ENCODE assay signal across 16 cellular contexts in the genomic region with DNA sequence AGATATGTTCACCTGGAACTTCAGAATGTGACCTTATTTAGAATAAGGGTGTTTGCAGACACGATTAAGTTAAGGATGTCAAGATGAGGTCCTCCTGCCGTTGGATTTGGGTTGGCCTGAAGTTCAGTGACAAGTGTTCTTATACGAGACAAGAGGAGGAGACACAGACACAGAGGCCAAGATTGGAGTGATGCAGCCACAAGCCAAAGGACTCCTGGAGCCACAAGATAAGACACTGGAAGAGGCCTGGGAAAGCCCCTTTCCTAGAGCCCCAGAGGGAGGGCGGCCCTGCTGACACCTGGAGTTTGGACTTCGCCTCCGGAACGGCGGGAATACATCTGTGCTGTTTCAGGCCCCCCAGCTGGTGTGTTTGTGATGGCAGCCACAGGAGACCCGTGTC. TPM values are rescaled to one million over a fixed set of nuclear protein-coding genes. Genes with fewer than 3 reads are reported as not detected.
DNase-seq lines count a peak whose midpoint lies in the region; ATAC-seq and TF ChIP-seq lines count a peak whose summit lies in the region.
"Had no signal": no experiment of that assay in that cellular context is flagged by ENCODE, and none has a peak within 500 bp of the region (broad histone marks: within the 10 kb centered on the region; RNA-seq: fewer than 3 reads in every experiment).

No MANE protein-coding gene starts in this region.

- H3K36me3 Mint-ChIP-seq in Caco-2 (ENCODE audit: insufficient read depth, unreplicated experiment) = peaks cover 4% of the 10 kb centered on the region

- H4K8ac ChIP-seq in IMR-90 (ENCODE audit: low read depth in 2 of 2, low read length in 2 of 2) = no peak overlapping the region

- H3K9me3 ChIP-seq in Caco-2 = no peaks in the 10 kb centered on the region
- H3K9me3 ChIP-seq in IMR-90 (ENCODE audit: control insufficient read depth, insufficient read depth, low read length) = no peaks in the 10 kb centered on the region
- no peaks in the 10 kb centered on the region for H3K9me3 ChIP-seq in hepatocyte (ENCODE audit: low read depth)
- H3K9me3 ChIP-seq: BE2C, HAP-1 had no signal

- peak overlapping the region; percentile 88 for H3K27ac Mint-ChIP-seq in Caco-2 (ENCODE audit: unreplicated experiment)
- H3K27ac Mint-ChIP-seq: CD4-positive, alpha-beta T cell had no signal

- no peaks in the 10 kb centered on the region; the same call in 1 of the 2 replicates for H3K36me3 ChIP-seq in Caco-2 (ENCODE audit: control insufficient read depth, insufficient read depth, low read length)
- H3K36me3 ChIP-seq in IMR-90 (ENCODE audit: control insufficient read depth, insufficient read depth, low read length) = no peaks in the 10 kb centered on the region
- no peaks in the 10 kb centered on the region for H3K36me3 ChIP-seq in hepatocyte (replicated peaks; ENCODE audit: insufficient read depth, low read depth)
- H3K36me3 ChIP-seq: BE2C, HAP-1 had no signal

- H2BK5ac ChIP-seq in IMR-90 (ENCODE audit: low read depth, low read length, poor library complexity, severe bottlenecking) = no peak overlapping the region

- POLR2A ChIA-PET in Caco-2 (lab: Charles Lee) (no interaction called here), IMR-90 (lab: Charles Lee; ENCODE audit: unreplicated experiment) (no interaction called here)

- no peak overlapping the region for H3K4me3 Mint-ChIP-seq in Caco-2 (ENCODE audit: unreplicated experiment)
- H3K4me3 Mint-ChIP-seq: CD4-positive, alpha-beta T cell had no signal

- no peaks in the 10 kb centered on the region for H3K79me2 ChIP-seq in hepatocyte

- no peak overlapping the region for H3K14ac ChIP-seq in IMR-90 (replicated peaks; ENCODE audit: low read depth, low read length)

- H3K4me1 ChIP-seq in Caco-2 (peaks cover 73% of the 10 kb centered on the region), IMR-90 (ENCODE audit: control insufficient read depth, insufficient read depth, low read length) (peaks cover 2% of the 10 kb centered on the region; the same call in 1 of the 2 replicates), hepatocyte (ENCODE audit: insufficient read depth) (peaks cover 23% of the 10 kb centered on the region)
- H3K4me1 ChIP-seq: BE2C, HAP-1 had no signal

- WGBS in IMR-90 (ENCODE audit: extremely low coverage in 2 of 2, insufficient read length in 1 of 2), 2 experiments = 93% methylated on average over 6 of the region's 9 CpGs; no CpG with 5 or more reads in 1 of the 2 experiments
- 82% methylated on average over 9 of the region's 9 CpGs for WGBS in hepatocyte (ENCODE audit: low lambda C conversion rate, missing lambda C conversion rate)

- dilution Hi-C loops in IMR-90 (cut with HindIII; ENCODE audit: low sequenced_read_pairs, unreplicated experiment) = no loop called here

- H3K9ac ChIP-seq in IMR-90 (ENCODE audit: low read depth, low read length) = no peak overlapping the region
- H3K9ac ChIP-seq: GM23248 had no signal

- ATAC-seq in IMR-90 (ENCODE audit: low read depth) (no peak), GM21367 (IDR thresholded peaks at IDR 0.05; ENCODE audit: unreplicated experiment) (no peak)

- no peak overlapping the region for H4K5ac ChIP-seq in IMR-90 (ENCODE audit: low read depth, low read length)

- no peak overlapping the region for H3K23ac ChIP-seq in IMR-90 (ENCODE audit: low read depth, low read length)

- no peak overlapping the region for H2AK9ac ChIP-seq in IMR-90 (replicated peaks; ENCODE audit: low read depth, low read length, poor library complexity)

- H4K20me1 ChIP-seq in IMR-90 (ENCODE audit: insufficient read depth, low read length) (no peaks in the 10 kb centered on the region), hepatocyte (ENCODE audit: insufficient read depth, poor library complexity, severe bottlenecking) (no peaks in the 10 kb centered on the region)

- BruUV-seq in Caco-2 (replicated peaks; lab: Mats Ljungman, UMichigan) (no TSS peak), IMR-90 (replicated peaks; lab: Mats Ljungman, UMichigan) (no TSS peak)

- no peak overlapping the region for H2BK15ac ChIP-seq in IMR-90 (ENCODE audit: low read depth, low read length)

- DNase-seq in Caco-2 (peak in 1 of 2 experiments; percentile 33), IMR-90 (no peak), hepatocyte (ENCODE audit: low spot score) (peak; percentile 44), midbrain (lab: John Stamatoyannopoulos, UW) (no peak), GF-D8 (lab: John Stamatoyannopoulos, UW) (no peak)
- DNase-seq: ACHN; BE2C; Calu3; CD4-positive, alpha-beta T cell; DMS79 treated with DMSO at 0.1 percent for 48 hours; GM23248; KBM-7 had no signal

- in situ Hi-C loops in IMR-90 (cut with MboI; ENCODE audit: low sequenced_read_pairs) = no loop called here

- no peak overlapping the region for H3K18ac ChIP-seq in IMR-90 (ENCODE audit: low read depth, low read length)

- H3K27me3 ChIP-seq in Caco-2 (replicated peaks; ENCODE audit: control insufficient read depth, insufficient read depth, low read length) = no peaks in the 10 kb centered on the region
- H3K27me3 ChIP-seq in IMR-90 (ENCODE audit: control insufficient read depth, insufficient read depth, low read length) = no peaks in the 10 kb centered on the region
- no peaks in the 10 kb centered on the region for H3K27me3 ChIP-seq in hepatocyte

- H3K9me3 Mint-ChIP-seq in Caco-2 (ENCODE audit: unreplicated experiment) = no peaks in the 10 kb centered on the region
- H3K9me3 Mint-ChIP-seq: CD4-positive, alpha-beta T cell had no signal

- H2BK120ac ChIP-seq in IMR-90 (ENCODE audit: low read depth, low read length) = no peak overlapping the region

- no peak overlapping the region for H3K56ac ChIP-seq in IMR-90 (ENCODE audit: extremely low read depth, insufficient read depth, low read length)

- no peaks in the 10 kb centered on the region for H3K79me1 ChIP-seq in IMR-90 (ENCODE audit: low read depth in 1 of 2, low read length in 2 of 2)

- H3K9me2 ChIP-seq in hepatocyte (replicated peaks; ENCODE audit: insufficient read depth) = no peaks in the 10 kb centered on the region

- no peak overlapping the region for H2AFZ ChIP-seq in IMR-90 (replicated peaks; ENCODE audit: low read length, poor library complexity)
- no peak overlapping the region for H2AFZ ChIP-seq in hepatocyte
- H2AFZ ChIP-seq: GM23248 had no signal

- no peak overlapping the region for H2BK20ac ChIP-seq in IMR-90 (ENCODE audit: low read depth, low read length)

- CTCF ChIA-PET in Caco-2 (lab: Charles Lee) (interaction anchor here (1.6 kb wide), 1 partner anchor 12 kb away, joined by 5 read pairs; no protein-coding TSS in a partner anchor), IMR-90 (lab: Yijun Ruan, JAX) (no interaction called here)

- H3K4me1 Mint-ChIP-seq in Caco-2 (ENCODE audit: low read depth, unreplicated experiment) = peaks cover 38% of the 10 kb centered on the region

- 0 out of 2 replicates have a peak overlapping the region, but pooled peaks have one; percentile 11 for H4K91ac ChIP-seq in IMR-90 (ENCODE audit: insufficient read depth, low read depth, low read length)

- no peak overlapping the region for H3K27ac ChIP-seq in IMR-90 (ENCODE audit: insufficient read depth, low read length)
- no peak overlapping the region for H3K27ac ChIP-seq in hepatocyte
- H3K27ac ChIP-seq: C4-2B, GM23248 had no signal

- no peak overlapping the region; the same call in 1 of the 2 replicates for H3K4ac ChIP-seq in IMR-90 (ENCODE audit: low read depth, low read length)

- intact Hi-C loops in Caco-2 (cut with micrococcal nuclease; ENCODE audit: unreplicated experiment) = no loop called here
- intact Hi-C loops in IMR-90 (cut with micrococcal nuclease) = no loop called here

- no peak for TF ChIP-seq POLR2A in IMR-90 (IDR thresholded peaks at IDR 0.05; ENCODE audit: low read depth, low read length)

- H2AK5ac ChIP-seq in IMR-90 (ENCODE audit: low read depth, low read length) = peak overlapping the region; percentile 0; the same call in 1 of the 2 replicates

- TF ChIP-seq RAD21 in IMR-90 (IDR thresholded peaks at IDR 0.05; ENCODE audit: low read length) = no peak

- no peak overlapping the region for H3K4me3 ChIP-seq in Caco-2 (ENCODE audit: low read depth, low read length)
- no peak overlapping the region for H3K4me3 ChIP-seq in IMR-90 (ENCODE audit: insufficient read depth, low read depth, low read length)
- no peak overlapping the region for H3K4me3 ChIP-seq in hepatocyte
- H3K4me3 ChIP-seq: GM23248, HAP-1 had no signal

- no peaks in the 10 kb centered on the region for H3K27me3 Mint-ChIP-seq in Caco-2 (ENCODE audit: insufficient read depth, unreplicated experiment)
- H3K27me3 Mint-ChIP-seq: CD4-positive, alpha-beta T cell had no signal

- H3K9me1 ChIP-seq in IMR-90 (ENCODE audit: insufficient read depth, low read length) = no peaks in the 10 kb centered on the region

- H3K4me2 ChIP-seq in IMR-90 (ENCODE audit: low read depth, low read length) = no peak overlapping the region
- no peak overlapping the region for H3K4me2 ChIP-seq in hepatocyte

- no peak for TF ChIP-seq CTCF in Caco-2 (IDR thresholded peaks at IDR 0.05; ENCODE audit: insufficient read depth in 1 of 2, low read depth in 1 of 2, low read length in 1 of 2, severe bottlenecking in 1 of 2, unreplicated experiment in 1 of 2)
- no peak for TF ChIP-seq CTCF in IMR-90 (conservative IDR thresholded peaks at IDR 0.05; ENCODE audit: low read depth, low read length)
- no peak for TF ChIP-seq CTCF in hepatocyte (IDR thresholded peaks at IDR 0.05; ENCODE audit: poor library complexity)

TF ChIP-seq in IMR-90, 13 proteins besides CTCF, POLR2A, EP300 and RAD21 (continues in another document):
- TF ChIP-seq MAFK (IDR thresholded peaks at IDR 0.05; ENCODE audit: low read depth, low read length) = no peak
- no peak for TF ChIP-seq RCOR1 (IDR thresholded peaks at IDR 0.05; ENCODE audit: insufficient replicate concordance, low read length)
- TF ChIP-seq, protein P1, sequence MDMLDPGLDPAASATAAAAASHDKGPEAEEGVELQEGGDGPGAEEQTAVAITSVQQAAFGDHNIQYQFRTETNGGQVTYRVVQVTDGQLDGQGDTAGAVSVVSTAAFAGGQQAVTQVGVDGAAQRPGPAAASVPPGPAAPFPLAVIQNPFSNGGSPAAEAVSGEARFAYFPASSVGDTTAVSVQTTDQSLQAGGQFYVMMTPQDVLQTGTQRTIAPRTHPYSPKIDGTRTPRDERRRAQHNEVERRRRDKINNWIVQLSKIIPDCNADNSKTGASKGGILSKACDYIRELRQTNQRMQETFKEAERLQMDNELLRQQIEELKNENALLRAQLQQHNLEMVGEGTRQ (IDR thresholded peaks at IDR 0.05; ENCODE audit: low read depth, low read length) = no peak
- TF ChIP-seq MXI1 (IDR thresholded peaks at IDR 0.05; ENCODE audit: borderline replicate concordance, low read depth, low read length) = no peak
- TF ChIP-seq FOS (IDR thresholded peaks at IDR 0.05; ENCODE audit: low read depth, low read length) = no peak
- TF ChIP-seq CEBPB (IDR thresholded peaks at IDR 0.05; ENCODE audit: low read depth, low read length) = no peak
- no peak for TF ChIP-seq BHLHE40 (IDR thresholded peaks at IDR 0.05; ENCODE audit: low read depth, low read length)

RNA-seq across cellular contexts. Expression of gene UMODL1, which starts 34.4 kb away (rescaled TPM):
- total RNA-seq in Caco-2 (2022) = 0.20 and 0.21 TPM in 2 replicates
- not detected in 2 replicates for total RNA-seq in IMR-90 (2012; rRNA removed)
- polyA plus RNA-seq in IMR-90 (2012; rRNA removed) = 0.02 TPM in 1 of 2 replicates, not detected in the other
- polyA plus RNA-seq in IMR-90 (2012; cell fraction: cytosol; rRNA removed) = 0.03 TPM in 1 of 2 replicates, not detected in the other
- 0.04 and 0.07 TPM in 2 replicates for polyA plus RNA-seq in IMR-90 (2012; cell fraction: nucleus; rRNA removed; ENCODE audit: low replicate concordance)
- total RNA-seq in hepatocyte = 0.16 and 0.47 TPM in 2 replicates
- 0.15 TPM in 1 of 2 replicates, not detected in the other for polyA plus RNA-seq in hepatocyte
- total RNA-seq: Calu3, GM23248, H4 had no signal
- polyA plus RNA-seq: GM23248 had no signal
